In the genomic region with DNA sequence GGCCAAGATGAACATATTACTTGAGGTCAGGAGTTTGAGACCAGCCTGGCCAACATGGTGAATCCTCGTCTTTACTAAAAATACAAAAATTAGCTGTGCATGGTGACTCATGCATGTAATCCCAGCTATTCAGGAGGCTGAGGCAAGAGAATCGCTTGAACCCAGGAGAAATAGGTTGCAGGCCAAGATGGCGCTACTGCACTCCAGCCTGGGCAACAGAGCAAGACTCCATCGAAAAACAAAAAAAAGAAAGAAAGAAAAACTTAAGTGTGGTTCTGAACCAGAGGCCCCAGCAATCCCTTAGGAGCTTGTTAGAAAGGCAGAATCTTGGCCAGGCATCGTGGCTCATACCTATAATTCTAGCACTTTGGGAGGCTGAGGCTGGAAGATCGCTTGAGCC, we compare ENCODE assay signal across 1 cellular context.
TF ChIP-seq lines count a peak whose summit lies in the region.

No MANE protein-coding gene starts in this region.

TF ChIP-seq in GM23338, 12 proteins besides CTCF, POLR2A, EP300 and RAD21 (continued from another document):
- TF ChIP-seq, protein P1, sequence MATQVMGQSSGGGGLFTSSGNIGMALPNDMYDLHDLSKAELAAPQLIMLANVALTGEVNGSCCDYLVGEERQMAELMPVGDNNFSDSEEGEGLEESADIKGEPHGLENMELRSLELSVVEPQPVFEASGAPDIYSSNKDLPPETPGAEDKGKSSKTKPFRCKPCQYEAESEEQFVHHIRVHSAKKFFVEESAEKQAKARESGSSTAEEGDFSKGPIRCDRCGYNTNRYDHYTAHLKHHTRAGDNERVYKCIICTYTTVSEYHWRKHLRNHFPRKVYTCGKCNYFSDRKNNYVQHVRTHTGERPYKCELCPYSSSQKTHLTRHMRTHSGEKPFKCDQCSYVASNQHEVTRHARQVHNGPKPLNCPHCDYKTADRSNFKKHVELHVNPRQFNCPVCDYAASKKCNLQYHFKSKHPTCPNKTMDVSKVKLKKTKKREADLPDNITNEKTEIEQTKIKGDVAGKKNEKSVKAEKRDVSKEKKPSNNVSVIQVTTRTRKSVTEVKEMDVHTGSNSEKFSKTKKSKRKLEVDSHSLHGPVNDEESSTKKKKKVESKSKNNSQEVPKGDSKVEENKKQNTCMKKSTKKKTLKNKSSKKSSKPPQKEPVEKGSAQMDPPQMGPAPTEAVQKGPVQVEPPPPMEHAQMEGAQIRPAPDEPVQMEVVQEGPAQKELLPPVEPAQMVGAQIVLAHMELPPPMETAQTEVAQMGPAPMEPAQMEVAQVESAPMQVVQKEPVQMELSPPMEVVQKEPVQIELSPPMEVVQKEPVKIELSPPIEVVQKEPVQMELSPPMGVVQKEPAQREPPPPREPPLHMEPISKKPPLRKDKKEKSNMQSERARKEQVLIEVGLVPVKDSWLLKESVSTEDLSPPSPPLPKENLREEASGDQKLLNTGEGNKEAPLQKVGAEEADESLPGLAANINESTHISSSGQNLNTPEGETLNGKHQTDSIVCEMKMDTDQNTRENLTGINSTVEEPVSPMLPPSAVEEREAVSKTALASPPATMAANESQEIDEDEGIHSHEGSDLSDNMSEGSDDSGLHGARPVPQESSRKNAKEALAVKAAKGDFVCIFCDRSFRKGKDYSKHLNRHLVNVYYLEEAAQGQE (IDR thresholded peaks at IDR 0.05; ENCODE audit: unreplicated experiment), result no peak
- TF ChIP-seq NANOG (IDR thresholded peaks at IDR 0.05; ENCODE audit: borderline replicate concordance), result no peak
- no peak for TF ChIP-seq JUNB (IDR thresholded peaks at IDR 0.05; ENCODE audit: unreplicated experiment)
- no peak for TF ChIP-seq STAT1 (IDR thresholded peaks at IDR 0.05; ENCODE audit: unreplicated experiment)
- TF ChIP-seq EZH2 (IDR thresholded peaks at IDR 0.05; ENCODE audit: low read depth, unreplicated experiment), result no peak
- TF ChIP-seq, protein P2, sequence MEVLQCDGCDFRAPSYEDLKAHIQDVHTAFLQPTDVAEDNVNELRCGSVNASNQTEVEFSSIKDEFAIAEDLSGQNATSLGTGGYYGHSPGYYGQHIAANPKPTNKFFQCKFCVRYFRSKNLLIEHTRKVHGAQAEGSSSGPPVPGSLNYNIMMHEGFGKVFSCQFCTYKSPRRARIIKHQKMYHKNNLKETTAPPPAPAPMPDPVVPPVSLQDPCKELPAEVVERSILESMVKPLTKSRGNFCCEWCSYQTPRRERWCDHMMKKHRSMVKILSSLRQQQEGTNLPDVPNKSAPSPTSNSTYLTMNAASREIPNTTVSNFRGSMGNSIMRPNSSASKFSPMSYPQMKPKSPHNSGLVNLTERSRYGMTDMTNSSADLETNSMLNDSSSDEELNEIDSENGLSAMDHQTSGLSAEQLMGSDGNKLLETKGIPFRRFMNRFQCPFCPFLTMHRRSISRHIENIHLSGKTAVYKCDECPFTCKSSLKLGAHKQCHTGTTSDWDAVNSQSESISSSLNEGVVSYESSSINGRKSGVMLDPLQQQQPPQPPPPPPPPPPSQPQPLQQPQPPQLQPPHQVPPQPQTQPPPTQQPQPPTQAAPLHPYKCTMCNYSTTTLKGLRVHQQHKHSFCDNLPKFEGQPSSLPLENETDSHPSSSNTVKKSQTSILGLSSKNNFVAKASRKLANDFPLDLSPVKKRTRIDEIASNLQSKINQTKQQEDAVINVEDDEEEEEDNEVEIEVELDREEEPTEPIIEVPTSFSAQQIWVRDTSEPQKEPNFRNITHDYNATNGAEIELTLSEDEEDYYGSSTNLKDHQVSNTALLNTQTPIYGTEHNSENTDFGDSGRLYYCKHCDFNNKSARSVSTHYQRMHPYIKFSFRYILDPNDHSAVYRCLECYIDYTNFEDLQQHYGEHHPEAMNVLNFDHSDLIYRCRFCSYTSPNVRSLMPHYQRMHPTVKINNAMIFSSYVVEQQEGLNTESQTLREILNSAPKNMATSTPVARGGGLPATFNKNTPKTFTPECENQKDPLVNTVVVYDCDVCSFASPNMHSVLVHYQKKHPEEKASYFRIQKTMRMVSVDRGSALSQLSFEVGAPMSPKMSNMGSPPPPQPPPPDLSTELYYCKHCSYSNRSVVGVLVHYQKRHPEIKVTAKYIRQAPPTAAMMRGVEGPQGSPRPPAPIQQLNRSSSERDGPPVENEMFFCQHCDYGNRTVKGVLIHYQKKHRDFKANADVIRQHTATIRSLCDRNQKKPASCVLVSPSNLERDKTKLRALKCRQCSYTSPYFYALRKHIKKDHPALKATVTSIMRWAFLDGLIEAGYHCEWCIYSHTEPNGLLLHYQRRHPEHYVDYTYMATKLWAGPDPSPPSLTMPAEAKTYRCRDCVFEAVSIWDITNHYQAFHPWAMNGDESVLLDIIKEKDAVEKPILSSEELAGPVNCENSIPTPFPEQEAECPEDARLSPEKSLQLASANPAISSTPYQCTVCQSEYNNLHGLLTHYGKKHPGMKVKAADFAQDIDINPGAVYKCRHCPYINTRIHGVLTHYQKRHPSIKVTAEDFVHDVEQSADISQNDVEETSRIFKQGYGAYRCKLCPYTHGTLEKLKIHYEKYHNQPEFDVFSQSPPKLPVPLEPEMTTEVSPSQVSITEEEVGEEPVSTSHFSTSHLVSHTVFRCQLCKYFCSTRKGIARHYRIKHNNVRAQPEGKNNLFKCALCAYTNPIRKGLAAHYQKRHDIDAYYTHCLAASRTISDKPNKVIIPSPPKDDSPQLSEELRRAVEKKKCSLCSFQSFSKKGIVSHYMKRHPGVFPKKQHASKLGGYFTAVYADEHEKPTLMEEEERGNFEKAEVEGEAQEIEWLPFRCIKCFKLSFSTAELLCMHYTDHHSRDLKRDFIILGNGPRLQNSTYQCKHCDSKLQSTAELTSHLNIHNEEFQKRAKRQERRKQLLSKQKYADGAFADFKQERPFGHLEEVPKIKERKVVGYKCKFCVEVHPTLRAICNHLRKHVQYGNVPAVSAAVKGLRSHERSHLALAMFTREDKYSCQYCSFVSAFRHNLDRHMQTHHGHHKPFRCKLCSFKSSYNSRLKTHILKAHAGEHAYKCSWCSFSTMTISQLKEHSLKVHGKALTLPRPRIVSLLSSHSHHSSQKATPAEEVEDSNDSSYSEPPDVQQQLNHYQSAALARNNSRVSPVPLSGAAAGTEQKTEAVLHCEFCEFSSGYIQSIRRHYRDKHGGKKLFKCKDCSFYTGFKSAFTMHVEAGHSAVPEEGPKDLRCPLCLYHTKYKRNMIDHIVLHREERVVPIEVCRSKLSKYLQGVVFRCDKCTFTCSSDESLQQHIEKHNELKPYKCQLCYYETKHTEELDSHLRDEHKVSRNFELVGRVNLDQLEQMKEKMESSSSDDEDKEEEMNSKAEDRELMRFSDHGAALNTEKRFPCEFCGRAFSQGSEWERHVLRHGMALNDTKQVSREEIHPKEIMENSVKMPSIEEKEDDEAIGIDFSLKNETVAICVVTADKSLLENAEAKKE (CRISPR knock-in tag; IDR thresholded peaks at IDR 0.05), result no peak
- TF ChIP-seq EZH2phosphoT487 (IDR thresholded peaks at IDR 0.05; ENCODE audit: unreplicated experiment), result no peak
- no peak for TF ChIP-seq POLR2AphosphoS5 (IDR thresholded peaks at IDR 0.05; ENCODE audit: low read depth)
- no peak for TF ChIP-seq CREB1 (CRISPR knock-in tag; IDR thresholded peaks at IDR 0.05; ENCODE audit: low read depth)
- TF ChIP-seq ZNF331 (CRISPR knock-in tag; IDR thresholded peaks at IDR 0.05; ENCODE audit: low read depth), result no peak
- TF ChIP-seq, protein P3, sequence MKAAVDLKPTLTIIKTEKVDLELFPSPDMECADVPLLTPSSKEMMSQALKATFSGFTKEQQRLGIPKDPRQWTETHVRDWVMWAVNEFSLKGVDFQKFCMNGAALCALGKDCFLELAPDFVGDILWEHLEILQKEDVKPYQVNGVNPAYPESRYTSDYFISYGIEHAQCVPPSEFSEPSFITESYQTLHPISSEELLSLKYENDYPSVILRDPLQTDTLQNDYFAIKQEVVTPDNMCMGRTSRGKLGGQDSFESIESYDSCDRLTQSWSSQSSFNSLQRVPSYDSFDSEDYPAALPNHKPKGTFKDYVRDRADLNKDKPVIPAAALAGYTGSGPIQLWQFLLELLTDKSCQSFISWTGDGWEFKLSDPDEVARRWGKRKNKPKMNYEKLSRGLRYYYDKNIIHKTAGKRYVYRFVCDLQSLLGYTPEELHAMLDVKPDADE (IDR thresholded peaks at IDR 0.05), result no peak
